Comparison of ENCODE assay signal across 10 cellular contexts in the genomic region with DNA sequence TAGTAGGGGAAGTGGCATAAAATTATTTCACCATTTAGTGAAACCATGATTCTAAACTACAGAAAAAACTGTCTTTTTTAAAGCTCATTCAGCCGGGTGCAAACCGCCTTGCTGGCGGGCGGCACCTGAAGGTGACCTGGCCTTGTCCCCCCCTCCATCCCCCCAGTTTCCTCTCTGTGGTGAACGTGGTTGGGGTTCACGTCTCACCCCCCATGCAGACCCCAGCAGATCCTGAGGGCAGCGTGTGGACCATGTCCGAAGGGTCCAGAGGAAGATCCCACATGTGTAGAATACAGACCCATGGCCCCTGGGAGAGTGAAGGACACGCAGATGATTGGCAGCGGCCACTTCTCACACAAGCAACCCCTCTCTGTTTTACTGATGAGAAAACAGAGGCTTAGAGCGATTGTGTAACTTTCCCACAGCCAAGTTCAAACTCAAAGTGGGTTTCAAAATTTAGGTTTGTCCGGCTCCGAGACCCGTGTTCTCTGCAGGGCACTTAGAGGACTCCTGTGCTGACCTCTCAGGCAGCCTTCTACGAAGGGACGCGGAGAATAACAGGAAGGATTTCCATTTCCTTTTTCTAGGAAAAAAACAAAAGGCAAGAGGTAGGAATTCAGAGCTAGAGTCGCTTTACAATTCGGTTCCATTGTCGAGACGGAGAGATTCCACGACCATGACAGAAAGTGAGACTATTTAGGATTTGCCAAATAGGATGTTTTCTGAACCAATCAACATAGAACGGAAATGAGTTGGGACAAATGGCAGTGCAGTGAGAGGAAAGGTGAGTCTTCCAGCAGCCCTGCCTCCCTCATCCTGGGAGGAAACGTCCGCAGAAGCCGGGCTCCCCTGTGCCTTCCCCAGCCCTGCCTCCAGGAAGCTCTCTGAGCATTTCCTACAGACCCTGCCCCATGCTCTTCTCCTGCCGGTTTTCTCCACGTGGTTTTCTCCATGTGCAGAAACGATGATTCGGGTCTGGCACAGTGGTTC.
A peak's percentile ranks its signal among the peaks of the same experiment; 100 is the strongest.
DNase-seq lines count a peak whose midpoint lies in the region; ATAC-seq and TF ChIP-seq lines count a peak whose summit lies in the region.
"Had no signal": no experiment of that assay in that cellular context is flagged by ENCODE, and none has a peak within 500 bp of the region (broad histone marks: within the 10 kb centered on the region; RNA-seq: fewer than 3 reads in every experiment).

No MANE protein-coding gene starts in this region.

- H3K36me3 Mint-ChIP-seq in activated naive CD8-positive, alpha-beta T cell treated with anti-CD3 and anti-CD28 coated beads, Interleukin-2, amount 10 ng/mL, durations not matched to agents 7 days and 5 days = no peaks in the 10 kb centered on the region
- H3K36me3 Mint-ChIP-seq in activated naive CD8-positive, alpha-beta T cell treated with anti-CD3 and anti-CD28 coated beads, Interleukin-2, amount 50 U/mL, for 24 hours (ENCODE audit: low read depth) = no peaks in the 10 kb centered on the region
- no peaks in the 10 kb centered on the region for H3K36me3 Mint-ChIP-seq in brain

- H3K4me3 Mint-ChIP-seq in activated naive CD8-positive, alpha-beta T cell treated with anti-CD3 and anti-CD28 coated beads, Interleukin-2, amount 10 ng/mL, durations not matched to agents 7 days and 5 days = peak overlapping the region; percentile 19
- H3K4me3 Mint-ChIP-seq in activated naive CD8-positive, alpha-beta T cell treated with anti-CD3 and anti-CD28 coated beads, Interleukin-2, amount 50 U/mL, for 24 hours = no peak overlapping the region
- H3K4me3 Mint-ChIP-seq in brain = peak overlapping the region in 1 of 5 experiments; percentile 30

- H3K27me3 ChIP-seq in mesenchymal stem cell (ENCODE audit: control insufficient read depth in 1 of 2, insufficient read depth in 1 of 2, low read length in 2 of 2) (peaks cover 0 to 10% of the 10 kb centered on the region in 2 experiments), upper lobe of right lung (no peaks in the 10 kb centered on the region), ovary (no peaks in the 10 kb centered on the region)
- H3K27me3 ChIP-seq: ascending aorta, transverse colon had no signal

- no peak overlapping the region for H3K9ac ChIP-seq in mesenchymal stem cell (ENCODE audit: low read length)

- H2BK12ac ChIP-seq in mesenchymal stem cell (ENCODE audit: low read length in 2 of 2) = peak overlapping the region; percentile 61 to 93

- H2AK5ac ChIP-seq in mesenchymal stem cell (ENCODE audit: low read length, severe bottlenecking) = peak overlapping the region; percentile 69

- H3K4ac ChIP-seq in mesenchymal stem cell (ENCODE audit: low read depth in 1 of 2, low read length in 2 of 2) = peak overlapping the region; percentile 43 to 66

- no peak overlapping the region for H3K27ac ChIP-seq in mesenchymal stem cell (ENCODE audit: low read length, poor library complexity, severe bottlenecking)
- H3K27ac ChIP-seq in upper lobe of right lung = no peak overlapping the region
- no peak overlapping the region for H3K27ac ChIP-seq in ovary

- no peak for TF ChIP-seq EP300 in ovary (IDR thresholded peaks at IDR 0.05)

- no peak overlapping the region for H3K27ac Mint-ChIP-seq in activated naive CD8-positive, alpha-beta T cell treated with anti-CD3 and anti-CD28 coated beads, Interleukin-2, amount 10 ng/mL, durations not matched to agents 7 days and 5 days
- H3K27ac Mint-ChIP-seq in activated naive CD8-positive, alpha-beta T cell treated with anti-CD3 and anti-CD28 coated beads, Interleukin-2, amount 50 U/mL, for 24 hours = no peak overlapping the region
- peak overlapping the region; percentile 60 to 85 (median 69) for H3K27ac Mint-ChIP-seq in brain

- H3K9me3 Mint-ChIP-seq in activated naive CD8-positive, alpha-beta T cell treated with anti-CD3 and anti-CD28 coated beads, Interleukin-2, amount 10 ng/mL, durations not matched to agents 7 days and 5 days = no peaks in the 10 kb centered on the region
- H3K9me3 Mint-ChIP-seq in activated naive CD8-positive, alpha-beta T cell treated with anti-CD3 and anti-CD28 coated beads, Interleukin-2, amount 50 U/mL, for 24 hours = no peaks in the 10 kb centered on the region
- H3K9me3 Mint-ChIP-seq in brain = peaks cover 0 to 5% (median 0%) of the 10 kb centered on the region in 5 experiments

- peak in 1 of 2 experiments; percentile 25 for TF ChIP-seq CTCF in brain (conservative IDR thresholded peaks at IDR 0.05)
- TF ChIP-seq CTCF in upper lobe of right lung (IDR thresholded peaks at IDR 0.05) = no peak
- TF ChIP-seq CTCF in ovary (IDR thresholded peaks at IDR 0.05) = peak in 1 of 3 donors; percentile 0

- peak overlapping the region; percentile 44 for H4K91ac ChIP-seq in mesenchymal stem cell (ENCODE audit: low read length)

- ATAC-seq in activated naive CD8-positive, alpha-beta T cell treated with anti-CD3 and anti-CD28 coated beads, Interleukin-2, amount 10 ng/mL, durations not matched to agents 7 days and 5 days (ENCODE audit: low read depth) = no peak
- ATAC-seq in activated naive CD8-positive, alpha-beta T cell treated with anti-CD3 and anti-CD28 coated beads, Interleukin-2, amount 50 U/mL, for 24 hours = no peak
- no peak for ATAC-seq in upper lobe of right lung

- H4K8ac ChIP-seq in mesenchymal stem cell (ENCODE audit: low read length) = peak overlapping the region; percentile 70

- peaks cover 13% of the 10 kb centered on the region for H3K4me1 ChIP-seq in mesenchymal stem cell (ENCODE audit: control insufficient read depth, insufficient read depth, low read depth, low read length)
- peaks cover 7% of the 10 kb centered on the region for H3K4me1 ChIP-seq in upper lobe of right lung
- H3K4me1 ChIP-seq in ovary (ENCODE audit: insufficient read depth) = no peaks in the 10 kb centered on the region

- H2AFZ ChIP-seq in mesenchymal stem cell (ENCODE audit: low read depth, low read length) = no peak overlapping the region

- H3K4me1 Mint-ChIP-seq in activated naive CD8-positive, alpha-beta T cell treated with anti-CD3 and anti-CD28 coated beads, Interleukin-2, amount 10 ng/mL, durations not matched to agents 7 days and 5 days = peaks cover 3% of the 10 kb centered on the region
- peaks cover 2% of the 10 kb centered on the region for H3K4me1 Mint-ChIP-seq in activated naive CD8-positive, alpha-beta T cell treated with anti-CD3 and anti-CD28 coated beads, Interleukin-2, amount 50 U/mL, for 24 hours
- H3K4me1 Mint-ChIP-seq in brain = peaks cover 55% of the 10 kb centered on the region

- H3K9me3 ChIP-seq in mesenchymal stem cell (ENCODE audit: control insufficient read depth, low read length) (no peaks in the 10 kb centered on the region), upper lobe of right lung (no peaks in the 10 kb centered on the region), ovary (no peaks in the 10 kb centered on the region)
- H3K9me3 ChIP-seq: ascending aorta, transverse colon had no signal

- H3K36me3 ChIP-seq in mesenchymal stem cell (ENCODE audit: control insufficient read depth in 1 of 2, insufficient read depth in 2 of 2, low read depth in 1 of 2, low read length in 2 of 2) = no peaks in the 10 kb centered on the region
- H3K36me3 ChIP-seq in upper lobe of right lung = no peaks in the 10 kb centered on the region
- H3K36me3 ChIP-seq in ovary = no peaks in the 10 kb centered on the region
- H3K36me3 ChIP-seq: ascending aorta, transverse colon had no signal

- POLR2A ChIA-PET in activated naive CD8-positive, alpha-beta T cell treated with anti-CD3 and anti-CD28 coated beads, Interleukin-2, amount 10 ng/mL, durations not matched to agents 7 days and 5 days (lab: Charles Lee) = no interaction called here

- no peak overlapping the region for H3K14ac ChIP-seq in mesenchymal stem cell (ENCODE audit: low read length in 2 of 2)

- no peak overlapping the region for H3K4me3 ChIP-seq in mesenchymal stem cell (ENCODE audit: insufficient read depth in 1 of 2, low read depth in 1 of 2, low read length in 2 of 2)
- H3K4me3 ChIP-seq in upper lobe of right lung = peak overlapping the region; percentile 19
- H3K4me3 ChIP-seq in ovary = no peak overlapping the region
- H3K4me3 ChIP-seq: ascending aorta, transverse colon had no signal

- H2BK15ac ChIP-seq in mesenchymal stem cell (ENCODE audit: low read depth, poor library complexity, severe bottlenecking) = peak overlapping the region; percentile 2

- WGBS in mesenchymal stem cell = 84% methylated on average over 30 of the region's 30 CpGs
- WGBS in ovary, 3 donors = 79 to 83% (median 82%) methylated on average over 30 of the region's 30 CpGs

- TF ChIP-seq POLR2A in ovary (IDR thresholded peaks at IDR 0.05) = no peak

- H3K4me2 ChIP-seq in mesenchymal stem cell (ENCODE audit: low read length, poor library complexity, severe bottlenecking) = no peak overlapping the region

- H2BK5ac ChIP-seq in mesenchymal stem cell (ENCODE audit: low read depth, low read length, poor library complexity, severe bottlenecking) = no peak overlapping the region

- H3K18ac ChIP-seq in mesenchymal stem cell (ENCODE audit: low read depth in 1 of 2, low read length in 2 of 2) = peak overlapping the region in 1 of 2 experiments; percentile 69

- no peak for DNase-seq in activated naive CD8-positive, alpha-beta T cell treated with anti-CD3 and anti-CD28 coated beads, Interleukin-2, amount 10 ng/mL, durations not matched to agents 7 days and 5 days
- DNase-seq in activated naive CD8-positive, alpha-beta T cell treated with anti-CD3 and anti-CD28 coated beads, Interleukin-2, amount 50 U/mL, for 24 hours = no peak
- DNase-seq in mesenchymal stem cell (no peak), upper lobe of right lung (no peak), ovary (no peak), NOMO-1 treated with dmso at 0.1 percent for 144 hours (lab: John Stamatoyannopoulos, UW; ENCODE audit: unreplicated experiment) (no peak)
- no peak for DNase-seq in activated CD4-positive, CD25-positive, alpha-beta regulatory T cell (lab: John Stamatoyannopoulos, UW)

- no peak overlapping the region for H3K23ac ChIP-seq in mesenchymal stem cell (ENCODE audit: low read length in 2 of 2)

- H3K79me1 ChIP-seq in mesenchymal stem cell (replicated peaks; ENCODE audit: low read length, poor library complexity, severe bottlenecking) = peaks cover 2% of the 10 kb centered on the region

- peaks cover 43% of the 10 kb centered on the region for H3K27me3 Mint-ChIP-seq in activated naive CD8-positive, alpha-beta T cell treated with anti-CD3 and anti-CD28 coated beads, Interleukin-2, amount 10 ng/mL, durations not matched to agents 7 days and 5 days
- H3K27me3 Mint-ChIP-seq in activated naive CD8-positive, alpha-beta T cell treated with anti-CD3 and anti-CD28 coated beads, Interleukin-2, amount 50 U/mL, for 24 hours = peaks cover 46% of the 10 kb centered on the region
- H3K27me3 Mint-ChIP-seq in brain = peaks cover 3% of the 10 kb centered on the region

- peak overlapping the region; percentile 21 for H2BK120ac ChIP-seq in mesenchymal stem cell (ENCODE audit: low read depth, low read length)

- intact Hi-C loops in upper lobe of right lung (cut with DNase I) (no loop called here), ovary (cut with DNase I) (loop anchor here in 3 of 4 donors (10.0 kb wide), 3 partner anchors 535 to 1525 kb away; no protein-coding TSS in a partner anchor)

Comparison
In these comparisons a context has a peak if more than half of its experiments do, and no peak if none do; other contexts are left out.
1. H3K27ac Mint-ChIP-seq: peak in brain (5 of 5); none in activated naive CD8-positive, alpha-beta T cell treated with anti-CD3 and anti-CD28 coated beads, Interleukin-2, amount 10 ng/mL, durations not matched to agents 7 days and 5 days (single experiment) and activated naive CD8-positive, alpha-beta T cell treated with anti-CD3 and anti-CD28 coated beads, Interleukin-2, amount 50 U/mL, for 24 hours (single experiment).